Comparison of ENCODE assay signal across 14 cellular contexts in the genomic region with DNA sequence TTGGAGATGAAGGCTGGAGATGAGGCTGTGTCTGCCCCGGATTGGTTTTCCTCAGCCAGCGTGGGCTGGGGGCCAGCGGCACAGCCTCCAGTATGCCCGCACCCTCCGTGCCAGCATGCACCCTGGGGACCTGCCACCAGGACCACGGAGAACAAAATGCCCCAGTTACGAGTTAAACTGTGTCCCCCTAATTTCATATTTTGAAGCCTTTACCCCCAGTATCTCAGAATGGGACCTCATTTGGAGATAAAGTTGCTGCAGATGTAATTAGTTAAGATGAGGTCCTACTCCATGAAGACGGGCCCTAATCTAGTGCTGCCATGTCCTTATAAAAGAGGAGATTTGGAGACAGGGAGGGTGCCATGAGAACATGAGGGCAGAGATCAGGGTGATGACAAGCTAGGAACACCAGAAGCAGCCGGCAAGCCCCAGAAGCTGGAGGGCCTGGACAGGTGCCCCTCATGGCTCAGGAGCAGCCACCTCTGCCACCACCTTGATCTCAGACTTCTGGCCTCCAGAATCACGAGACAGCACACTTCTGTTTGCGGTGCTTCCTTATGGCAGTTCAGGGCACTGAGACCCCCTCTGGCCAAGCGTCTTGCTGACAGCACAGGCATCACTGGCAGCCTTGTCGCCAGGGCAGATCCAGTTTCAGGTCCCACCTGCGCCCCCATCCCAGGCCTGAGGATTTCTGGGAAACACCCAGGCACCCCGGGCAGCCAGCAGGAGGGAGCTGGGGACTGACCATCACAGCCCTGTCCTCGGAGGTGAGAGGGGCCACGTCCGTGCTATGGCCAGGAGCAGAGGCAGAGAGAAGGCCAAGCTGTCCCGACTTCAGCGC. TPM values are rescaled to one million over a fixed set of nuclear protein-coding genes. Genes with fewer than 3 reads are reported as not detected.
DNase-seq lines count a peak whose midpoint lies in the region; ATAC-seq and TF ChIP-seq lines count a peak whose summit lies in the region.
"Had no signal": no experiment of that assay in that cellular context is flagged by ENCODE, and none has a peak within 500 bp of the region (broad histone marks: within the 10 kb centered on the region; RNA-seq: fewer than 3 reads in every experiment).

No MANE protein-coding gene starts in this region.

- H3K79me2 ChIP-seq in neural progenitor cell (ENCODE audit: low read depth) = peaks cover 7% of the 10 kb centered on the region

- H3K4me1 Mint-ChIP-seq in natural killer cell treated with Interleukin-12 subunit alpha and Interleukin-12 subunit beta and Interleukin-15 and Interleukin-18, amount 100 ng/mL, for 72 hours (ENCODE audit: low read depth in 2 of 2) = no peaks in the 10 kb centered on the region
- H3K4me1 Mint-ChIP-seq in natural killer cell (no peaks in the 10 kb centered on the region), neural progenitor cell (peaks cover 23% of the 10 kb centered on the region), immature natural killer cell (no peaks in the 10 kb centered on the region)

- no peak overlapping the region for H2AFZ ChIP-seq in neural progenitor cell (replicated peaks)
- H2AFZ ChIP-seq: GM23248 had no signal

- no peak overlapping the region for H3K4me3 Mint-ChIP-seq in natural killer cell treated with Interleukin-12 subunit alpha and Interleukin-12 subunit beta and Interleukin-15 and Interleukin-18, amount 100 ng/mL, for 72 hours
- H3K4me3 Mint-ChIP-seq in natural killer cell (no peak overlapping the region), neural progenitor cell (no peak overlapping the region), immature natural killer cell (no peak overlapping the region)

- no peaks in the 10 kb centered on the region for H3F3A ChIP-seq in neural progenitor cell (ENCODE audit: low read depth)

- no peak overlapping the region for H3K27ac Mint-ChIP-seq in natural killer cell treated with Interleukin-12 subunit alpha and Interleukin-12 subunit beta and Interleukin-15 and Interleukin-18, amount 100 ng/mL, for 72 hours
- H3K27ac Mint-ChIP-seq in natural killer cell (no peak overlapping the region), neural progenitor cell (peak overlapping the region; percentile 57), immature natural killer cell (no peak overlapping the region)

- ATAC-seq in natural killer cell treated with Interleukin-12 subunit alpha and Interleukin-12 subunit beta and Interleukin-15 and Interleukin-18, amount 100 ng/mL, for 72 hours = no peak
- ATAC-seq in natural killer cell (no peak), right cardiac atrium (no peak), aorta (ENCODE audit: low FRiP score) (no peak)

- H3K9me3 ChIP-seq in right cardiac atrium (ENCODE audit: control insufficient read depth, low read length) (no peaks in the 10 kb centered on the region), neural progenitor cell (ENCODE audit: low read depth) (no peaks in the 10 kb centered on the region), aorta (ENCODE audit: control insufficient read depth, low read length) (no peaks in the 10 kb centered on the region), SJCRH30 (replicated peaks) (no peaks in the 10 kb centered on the region)
- H3K9me3 ChIP-seq: BLaER1, Peyer's patch had no signal

- DNase-seq in natural killer cell treated with Interleukin-12 subunit alpha and Interleukin-12 subunit beta and Interleukin-15 and Interleukin-18, amount 100 ng/mL, for 72 hours (ENCODE audit: low spot score) = peak; percentile 44
- no peak for DNase-seq in natural killer cell
- peak in 2 of 3 donors; percentile 6 to 24 for DNase-seq in right cardiac atrium
- DNase-seq in neural progenitor cell (ENCODE audit: low spot score) = no peak
- peak; percentile 32 to 75 for DNase-seq in aorta
- DNase-seq in immature natural killer cell = no peak
- DNase-seq in SJCRH30 = no peak
- DNase-seq in H4 (ENCODE audit: low spot score) = no peak
- DNase-seq: GM23248, NCI-H1417, NCI-H2029, NCI-H524 had no signal

- H3K27me3 ChIP-seq in right cardiac atrium (ENCODE audit: control insufficient read depth, insufficient read depth) (no peaks in the 10 kb centered on the region), neural progenitor cell (no peaks in the 10 kb centered on the region), aorta (ENCODE audit: control insufficient read depth in 1 of 2, insufficient read depth in 2 of 2, low read length in 1 of 2) (no peaks in the 10 kb centered on the region), SJCRH30 (no peaks in the 10 kb centered on the region)
- H3K27me3 ChIP-seq: BLaER1, Peyer's patch had no signal

- H4K20me1 ChIP-seq in neural progenitor cell (ENCODE audit: low read depth) = peaks cover 17% of the 10 kb centered on the region
- H4K20me1 ChIP-seq: BLaER1 had no signal

- 91% methylated on average over 20 of the region's 20 CpGs for WGBS in right cardiac atrium
- WGBS in aorta, 2 donors = 83 to 87% methylated on average over 20 of the region's 20 CpGs

- H3K27ac ChIP-seq in right cardiac atrium (ENCODE audit: low read length) (no peak overlapping the region), neural progenitor cell (no peak overlapping the region), aorta (ENCODE audit: low read depth in 1 of 2, low read length in 2 of 2) (no peak overlapping the region), SJCRH30 (no peak overlapping the region)
- H3K27ac ChIP-seq: BLaER1, GM23248, Peyer's patch had no signal

- H3K4me3 ChIP-seq in right cardiac atrium (ENCODE audit: low read length) = no peak overlapping the region
- H3K4me3 ChIP-seq in neural progenitor cell = no peak overlapping the region
- H3K4me3 ChIP-seq in aorta (ENCODE audit: low read length in 2 of 2) = no peak overlapping the region
- no peak overlapping the region for H3K4me3 ChIP-seq in SJCRH30
- H3K4me3 ChIP-seq: BLaER1, GM23248, Peyer's patch had no signal

- H3K4me1 ChIP-seq in right cardiac atrium (ENCODE audit: control insufficient read depth, insufficient read depth, low read length) (no peaks in the 10 kb centered on the region), neural progenitor cell (peaks cover 14% of the 10 kb centered on the region), aorta (ENCODE audit: control insufficient read depth in 1 of 2, insufficient read depth in 2 of 2, low read length in 2 of 2) (no peaks in the 10 kb centered on the region), SJCRH30 (peaks cover 9% of the 10 kb centered on the region; the same call in 1 of the 2 replicates)
- H3K4me1 ChIP-seq: Peyer's patch had no signal

- intact Hi-C loops in natural killer cell (cut with micrococcal nuclease) (no loop called here), right cardiac atrium (cut with DNase I) (no loop called here), aorta (cut with DNase I) (no loop called here)

- H3K9ac ChIP-seq in neural progenitor cell = no peak overlapping the region
- H3K9ac ChIP-seq: BLaER1, GM23248 had no signal

- no peaks in the 10 kb centered on the region for H3K9me3 Mint-ChIP-seq in natural killer cell treated with Interleukin-12 subunit alpha and Interleukin-12 subunit beta and Interleukin-15 and Interleukin-18, amount 100 ng/mL, for 72 hours
- H3K9me3 Mint-ChIP-seq in natural killer cell (no peaks in the 10 kb centered on the region), neural progenitor cell (no peaks in the 10 kb centered on the region), immature natural killer cell (no peaks in the 10 kb centered on the region)

- H3K36me3 Mint-ChIP-seq in natural killer cell treated with Interleukin-12 subunit alpha and Interleukin-12 subunit beta and Interleukin-15 and Interleukin-18, amount 100 ng/mL, for 72 hours = no peaks in the 10 kb centered on the region
- H3K36me3 Mint-ChIP-seq in natural killer cell (no peaks in the 10 kb centered on the region), neural progenitor cell (peaks cover 1% of the 10 kb centered on the region), immature natural killer cell (no peaks in the 10 kb centered on the region)

- no peak overlapping the region for H3K4me2 ChIP-seq in neural progenitor cell
- H3K4me2 ChIP-seq: BLaER1 had no signal

- TF ChIP-seq CTCF in natural killer cell (IDR thresholded peaks at IDR 0.05) = no peak
- TF ChIP-seq CTCF in neural progenitor cell (IDR thresholded peaks at IDR 0.05) = no peak

- H3K36me3 ChIP-seq in neural progenitor cell (no peaks in the 10 kb centered on the region), aorta (ENCODE audit: control insufficient read depth in 1 of 2, insufficient read depth in 2 of 2, low read length in 1 of 2) (no peaks in the 10 kb centered on the region), SJCRH30 (no peaks in the 10 kb centered on the region)
- H3K36me3 ChIP-seq: BLaER1, Peyer's patch had no signal

- H3K27me3 Mint-ChIP-seq in natural killer cell treated with Interleukin-12 subunit alpha and Interleukin-12 subunit beta and Interleukin-15 and Interleukin-18, amount 100 ng/mL, for 72 hours = no peaks in the 10 kb centered on the region
- H3K27me3 Mint-ChIP-seq in natural killer cell (ENCODE audit: low read depth in 2 of 2) (no peaks in the 10 kb centered on the region), neural progenitor cell (ENCODE audit: insufficient read depth, low read depth) (peaks cover 9% of the 10 kb centered on the region), immature natural killer cell (ENCODE audit: low read depth in 3 of 3) (peaks cover 2 to 4% (median 2%) of the 10 kb centered on the region in 3 donors)

RNA-seq across cellular contexts. Expression of a gene that starts 29.4 kb away (rescaled TPM):
- under 1 TPM in 1 of 2 donors, not detected in 1; 0.45 TPM for total RNA-seq in natural killer cell treated with Interleukin-12 subunit alpha and Interleukin-12 subunit beta and Interleukin-15 and Interleukin-18, amount 100 ng/mL, for 72 hours
- total RNA-seq in natural killer cell (under 1 TPM in 1 of 3 donors, not detected in 2; 0.09 TPM), right cardiac atrium (10 to 100 TPM; 45.3 to 83.0 (median 66.9) TPM), neural progenitor cell (ENCODE audit: low replicate concordance) (29.9 and 41.1 TPM in 2 replicates), aorta (under 1 TPM; 0.72 to 0.78 TPM)
- polyA plus RNA-seq in right cardiac atrium (45.7 TPM), aorta (under 1 TPM in 1 of 2 donors, not detected in 1; 0.25 TPM), immature natural killer cell (not detected)
- total RNA-seq in SJCRH30 (2014; rRNA removed; shearing (Covaris generic)) = 3.7 and 4.0 TPM in 2 replicates
- 1.4 and 1.9 TPM in 2 replicates for total RNA-seq in H4 (2014; rRNA removed; shearing (Covaris generic))

Comparison
In these comparisons a context has a peak if more than half of its experiments do, and no peak if none do; other contexts are left out.
1. DNase-seq: peak in natural killer cell treated with Interleukin-12 subunit alpha and Interleukin-12 subunit beta and Interleukin-15 and Interleukin-18, amount 100 ng/mL, for 72 hours (single experiment), right cardiac atrium (2 of 3) and aorta (2 of 2); none in natural killer cell (single experiment), neural progenitor cell (single experiment), immature natural killer cell (0 of 3), SJCRH30 (0 of 2) and H4 (single experiment).